ENCODE assay signal across 9 cellular contexts in the genomic region with DNA sequence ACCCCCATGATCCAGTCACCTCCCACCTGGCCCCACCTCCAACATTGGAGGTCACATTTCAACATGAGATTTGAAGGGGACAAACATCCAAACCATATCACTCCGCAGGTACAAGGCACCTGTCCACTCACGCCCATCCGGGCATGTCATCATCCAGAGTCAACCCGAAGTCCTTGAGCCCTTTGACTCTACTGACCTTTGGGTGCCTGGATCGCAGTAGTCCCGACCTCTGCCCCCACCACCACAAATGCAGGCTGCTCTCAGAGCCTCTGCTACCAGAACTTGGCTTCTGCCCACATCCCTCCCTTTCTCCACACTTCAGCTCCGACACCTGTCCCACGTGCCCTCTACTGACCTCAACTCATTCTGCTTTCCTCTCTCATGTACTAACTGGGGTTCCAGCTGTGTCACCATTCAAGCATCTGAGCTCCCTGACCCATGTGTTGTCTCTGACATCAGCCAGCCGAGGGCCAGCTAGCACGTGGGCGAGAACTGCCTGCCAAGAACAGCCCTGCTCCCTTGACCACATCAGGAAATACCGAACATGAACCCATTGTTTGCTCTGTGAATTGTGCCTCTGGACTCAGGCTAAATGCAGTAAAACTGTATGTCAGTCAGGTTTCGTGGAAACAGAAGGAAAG.
DNase-seq lines count a peak whose midpoint lies in the region; ATAC-seq and TF ChIP-seq lines count a peak whose summit lies in the region.
"Had no signal": no experiment of that assay in that cellular context is flagged by ENCODE, and none has a peak within 500 bp of the region (broad histone marks: within the 10 kb centered on the region; RNA-seq: fewer than 3 reads in every experiment).

No MANE protein-coding gene starts in this region.

- TF ChIP-seq POLR2A in adrenal gland (IDR thresholded peaks at IDR 0.05) = no peak

- ATAC-seq in GM19328 (IDR thresholded peaks at IDR 0.05; ENCODE audit: unreplicated experiment) = no peak
- ATAC-seq in GM18517 (IDR thresholded peaks at IDR 0.05; ENCODE audit: unreplicated experiment) = no peak
- no peak for ATAC-seq in GM21825 (IDR thresholded peaks at IDR 0.05; ENCODE audit: unreplicated experiment)

- intact Hi-C loops in adrenal gland (cut with DNase I) = no loop called here

- no peak overlapping the region for H3K27ac ChIP-seq in HEK293 (ENCODE audit: extremely low read depth, low read depth, low read length)
- no peak overlapping the region for H3K27ac ChIP-seq in adrenal gland
- H3K27ac ChIP-seq: esophagus muscularis mucosa had no signal

- CTCF ChIA-PET in HEK293 (lab: Yijun Ruan, JAX) = interaction anchor here (1.4 to 1.6 kb wide), 2 partner anchors 12 to 428 kb away, joined by 4 to 5 read pairs; no protein-coding TSS in a partner anchor

- WGBS in adrenal gland, 4 donors = 71 to 80% (median 76%) methylated on average over 13 of the region's 13 CpGs

- H3K27me3 Mint-ChIP-seq in glutamatergic neuron (ENCODE audit: unreplicated experiment) = peaks cover 2% of the 10 kb centered on the region

- POLR2A ChIA-PET in HEK293 (lab: Yijun Ruan, JAX) = no interaction called here

- peaks cover 48% of the 10 kb centered on the region for H3K4me1 Mint-ChIP-seq in glutamatergic neuron (ENCODE audit: low read depth, unreplicated experiment)

- DNase-seq in adrenal gland (peak in 5 of 7 donors; percentile 37 to 87 (median 46)), glutamatergic neuron (no peak), renal cortical epithelial cell (ENCODE audit: low read depth) (peak; percentile 98), NCI-H446 (lab: John Stamatoyannopoulos, UW) (no peak)

- H3K27ac Mint-ChIP-seq in glutamatergic neuron (ENCODE audit: unreplicated experiment) = peak overlapping the region; percentile 4

- H3K4me3 Mint-ChIP-seq in glutamatergic neuron (ENCODE audit: unreplicated experiment) = no peak overlapping the region

- H3K4me1 ChIP-seq in HEK293 (ENCODE audit: control insufficient read depth, insufficient read depth, low read length) (no peaks in the 10 kb centered on the region; the same call in 1 of the 2 replicates), adrenal gland (replicated peaks in 1 of 2) (peaks cover 0 to 15% of the 10 kb centered on the region in 2 donors)

- no peak overlapping the region for H3K4me3 ChIP-seq in HEK293 (ENCODE audit: low read depth, low read length)
- no peak overlapping the region for H3K4me3 ChIP-seq in adrenal gland
- H3K4me3 ChIP-seq: esophagus muscularis mucosa had no signal

- H3K9me3 ChIP-seq in HEK293 (ENCODE audit: control insufficient read depth, insufficient read depth, low read depth, low read length) (no peaks in the 10 kb centered on the region), adrenal gland (replicated peaks in 1 of 3) (no peaks in the 10 kb centered on the region)
- H3K9me3 ChIP-seq: esophagus muscularis mucosa had no signal

- H3K36me3 Mint-ChIP-seq in glutamatergic neuron (ENCODE audit: unreplicated experiment) = peaks cover 5% of the 10 kb centered on the region

- H3K27me3 ChIP-seq in adrenal gland = no peaks in the 10 kb centered on the region
- H3K27me3 ChIP-seq: esophagus muscularis mucosa had no signal

- H3K36me3 ChIP-seq in HEK293 (ENCODE audit: control insufficient read depth in 2 of 2, insufficient read depth in 1 of 2, low read length in 2 of 2) = no peaks in the 10 kb centered on the region
- no peaks in the 10 kb centered on the region for H3K36me3 ChIP-seq in adrenal gland (replicated peaks in 1 of 2)
- H3K36me3 ChIP-seq: esophagus muscularis mucosa had no signal

- peaks cover 2% of the 10 kb centered on the region for H3K9me3 Mint-ChIP-seq in glutamatergic neuron (ENCODE audit: unreplicated experiment)

- TF ChIP-seq CTCF in HEK293 (tag by site-specific recombination; IDR thresholded peaks at IDR 0.05) = no peak
- TF ChIP-seq CTCF in adrenal gland (IDR thresholded peaks at IDR 0.05) = no peak
- no peak for TF ChIP-seq CTCF in glutamatergic neuron (IDR thresholded peaks at IDR 0.05; ENCODE audit: partially characterized antibody, unreplicated experiment)

TF ChIP-seq in HEK293, 187 proteins besides CTCF, POLR2A, EP300 and RAD21:
- TF ChIP-seq ZFHX2 (tag by site-specific recombination; conservative IDR thresholded peaks at IDR 0.05) = peak; percentile 31; the same call in 1 of the 2 replicates
- no peak for TF ChIP-seq ZBTB21 (tag by site-specific recombination; IDR thresholded peaks at IDR 0.05)

Comparison
In these comparisons a context has a peak if more than half of its experiments do, and no peak if none do; other contexts are left out.
1. DNase-seq: peak in adrenal gland (5 of 7) and renal cortical epithelial cell (single experiment); none in glutamatergic neuron (single experiment) and NCI-H446 (0 of 2).